Comparison of ENCODE assay signal across 8 cellular contexts in genomic region chr10:133278577-133279265, GRCh38. TPM values are rescaled to one million over a fixed set of nuclear protein-coding genes. Genes with fewer than 3 reads are reported as not detected.
A peak's percentile ranks its signal among the peaks of the same experiment; 100 is the strongest.
DNase-seq lines count a peak whose midpoint lies in the region; ATAC-seq and TF ChIP-seq lines count a peak whose summit lies in the region.

No MANE protein-coding gene starts in this region.

- H3K9me2 ChIP-seq in Loucy (replicated peaks; ENCODE audit: low read depth, low read length) = no peaks in the 10 kb centered on the region

- CTCF ChIA-PET in activated CD8-positive, alpha-beta memory T cell treated with anti-CD3 and anti-CD28 coated beads, Interleukin-2, amount 10 ng/mL, durations not matched to agents 7 days and 5 days (lab: Charles Lee) = interaction anchor here (0.8 to 2.6 kb wide), 10 partner anchors 9 to 135 kb away, joined by 3 to 21 read pairs (median 6); no protein-coding TSS in a partner anchor

- H3K9me3 ChIP-seq in Loucy (ENCODE audit: insufficient read depth, low read depth, low read length) = no peaks in the 10 kb centered on the region

- peak; percentile 28 for ATAC-seq in GM21526 (IDR thresholded peaks at IDR 0.05; ENCODE audit: low FRiP score, unreplicated experiment)
- ATAC-seq in activated CD8-positive, alpha-beta memory T cell treated with anti-CD3 and anti-CD28 coated beads, Interleukin-2, amount 10 ng/mL, durations not matched to agents 7 days and 5 days = peak; percentile 59

- H3K4me3 ChIP-seq in Loucy (ENCODE audit: low read length, poor library complexity, severe bottlenecking) = peak overlapping the region; percentile 66

- H2AFZ ChIP-seq in Loucy (ENCODE audit: low read length) = no peak overlapping the region

- H3K4me1 ChIP-seq in Loucy (ENCODE audit: insufficient read depth, low read length, poor library complexity, severe bottlenecking) = peaks cover 55% of the 10 kb centered on the region

- DNase-seq in GDM1 (lab: John Stamatoyannopoulos, UW) = peak; percentile 84
- peak; percentile 95 for DNase-seq in activated CD8-positive, alpha-beta memory T cell treated with anti-CD3 and anti-CD28 coated beads, Interleukin-2, amount 10 ng/mL, durations not matched to agents 7 days and 5 days
- DNase-seq in cardiac septum (ENCODE audit: low spot score) = peak; percentile 95
- DNase-seq in stimulated activated CD8-positive, alpha-beta memory T cell treated with anti-CD3 and anti-CD28 coated beads, Interleukin-15, amount 100 ng/mL, for 4 hours (ENCODE audit: low read depth in 2 of 2) = peak; percentile 34 to 50
- DNase-seq in iPS-NIHi11 (ENCODE audit: low spot score) = no peak
- no peak for DNase-seq in middle frontal gyrus (ENCODE audit: extremely low spot score, low spot score)

- H3K9ac ChIP-seq in Loucy (ENCODE audit: low read depth, low read length, poor library complexity, severe bottlenecking) = peak overlapping the region; percentile 78

- no peak for TF ChIP-seq CTCF in Loucy (conservative IDR thresholded peaks at IDR 0.05; ENCODE audit: low read length)

- H3K4me3 Mint-ChIP-seq in activated CD8-positive, alpha-beta memory T cell treated with anti-CD3 and anti-CD28 coated beads, Interleukin-2, amount 10 ng/mL, durations not matched to agents 7 days and 5 days = peak overlapping the region; percentile 78

- no peaks in the 10 kb centered on the region for H3K27me3 Mint-ChIP-seq in activated CD8-positive, alpha-beta memory T cell treated with anti-CD3 and anti-CD28 coated beads, Interleukin-2, amount 10 ng/mL, durations not matched to agents 7 days and 5 days

- H3K27ac Mint-ChIP-seq in activated CD8-positive, alpha-beta memory T cell treated with anti-CD3 and anti-CD28 coated beads, Interleukin-2, amount 10 ng/mL, durations not matched to agents 7 days and 5 days = peak overlapping the region; percentile 99

- no peaks in the 10 kb centered on the region for H3K9me3 Mint-ChIP-seq in activated CD8-positive, alpha-beta memory T cell treated with anti-CD3 and anti-CD28 coated beads, Interleukin-2, amount 10 ng/mL, durations not matched to agents 7 days and 5 days (ENCODE audit: low read depth)

- peak overlapping the region; percentile 92 for H3K4me2 ChIP-seq in Loucy (ENCODE audit: low read depth, low read length, poor library complexity, severe bottlenecking)

- peaks cover 7% of the 10 kb centered on the region for H3K36me3 Mint-ChIP-seq in activated CD8-positive, alpha-beta memory T cell treated with anti-CD3 and anti-CD28 coated beads, Interleukin-2, amount 10 ng/mL, durations not matched to agents 7 days and 5 days

- no peaks in the 10 kb centered on the region for H4K20me1 ChIP-seq in Loucy (ENCODE audit: insufficient read depth, low read length, poor library complexity, severe bottlenecking)

- intact Hi-C loops in cardiac septum (cut with DNase I) = no loop called here

- peaks cover 22% of the 10 kb centered on the region; the same call in 1 of the 2 replicates for H3K36me3 ChIP-seq in Loucy (ENCODE audit: insufficient read depth, low read length)

- H3F3A ChIP-seq in Loucy (ENCODE audit: low read depth) = no peaks in the 10 kb centered on the region

- H3K27me3 ChIP-seq in Loucy (ENCODE audit: insufficient read depth, low read length, poor library complexity, severe bottlenecking) = no peaks in the 10 kb centered on the region

- no peaks in the 10 kb centered on the region for H3K79me2 ChIP-seq in Loucy (ENCODE audit: insufficient read depth, low read length)

- peaks cover 36% of the 10 kb centered on the region for H3K4me1 Mint-ChIP-seq in activated CD8-positive, alpha-beta memory T cell treated with anti-CD3 and anti-CD28 coated beads, Interleukin-2, amount 10 ng/mL, durations not matched to agents 7 days and 5 days

RNA-seq across cellular contexts. Expression of gene ADAM8, which starts 2.1 kb away (rescaled TPM):
- 100 to 1,000 TPM; 142 to 173 TPM for total RNA-seq in activated CD8-positive, alpha-beta memory T cell treated with anti-CD3 and anti-CD28 coated beads, Interleukin-2, amount 10 ng/mL, durations not matched to agents 7 days and 5 days
- 4.3 TPM for total RNA-seq in cardiac septum

RNA-seq across cellular contexts. Expression of gene TUBGCP2, which starts 30.0 kb away (rescaled TPM):
- total RNA-seq in activated CD8-positive, alpha-beta memory T cell treated with anti-CD3 and anti-CD28 coated beads, Interleukin-2, amount 10 ng/mL, durations not matched to agents 7 days and 5 days = 10 to 100 TPM; 60.4 to 64.7 TPM
- total RNA-seq in cardiac septum = 39.4 TPM

RNA-seq across cellular contexts. Expression of gene ZNF511, which starts 30.0 kb away (rescaled TPM):
- 10 to 100 TPM; 50.7 to 60.1 TPM for total RNA-seq in activated CD8-positive, alpha-beta memory T cell treated with anti-CD3 and anti-CD28 coated beads, Interleukin-2, amount 10 ng/mL, durations not matched to agents 7 days and 5 days
- 34.4 TPM for total RNA-seq in cardiac septum

RNA-seq across cellular contexts. Expression of gene VENTX, which starts 41.1 kb away (rescaled TPM):
- total RNA-seq in activated CD8-positive, alpha-beta memory T cell treated with anti-CD3 and anti-CD28 coated beads, Interleukin-2, amount 10 ng/mL, durations not matched to agents 7 days and 5 days = under 1 TPM in 1 of 2 experiments, not detected in 1; 0.12 TPM
- 0.40 TPM for total RNA-seq in cardiac septum

RNA-seq across cellular contexts. Expression of gene UTF1, which starts 48.7 kb away (rescaled TPM):
- not detected for total RNA-seq in activated CD8-positive, alpha-beta memory T cell treated with anti-CD3 and anti-CD28 coated beads, Interleukin-2, amount 10 ng/mL, durations not matched to agents 7 days and 5 days
- total RNA-seq in cardiac septum = not detected

Comparison
In these comparisons a context has a peak if more than half of its experiments do, and no peak if none do; other contexts are left out.
1. DNase-seq: peak in GDM1 (single experiment), activated CD8-positive, alpha-beta memory T cell treated with anti-CD3 and anti-CD28 coated beads, Interleukin-2, amount 10 ng/mL, durations not matched to agents 7 days and 5 days (single experiment), cardiac septum (single experiment) and stimulated activated CD8-positive, alpha-beta memory T cell treated with anti-CD3 and anti-CD28 coated beads, Interleukin-15, amount 100 ng/mL, for 4 hours (2 of 2); none in iPS-NIHi11 (single experiment) and middle frontal gyrus (single experiment).
2. RNA of gene ADAM8, which starts 2.1 kb away (total RNA-seq): 142 to 173 TPM in activated CD8-positive, alpha-beta memory T cell treated with anti-CD3 and anti-CD28 coated beads, Interleukin-2, amount 10 ng/mL, durations not matched to agents 7 days and 5 days; 4.3 TPM in cardiac septum (single experiment); every median in the first group is over 10 times any median in the second.